Comparison of ENCODE assay signal across 1 cellular context in genomic region chr1:778451-779278, GRCh38.
TF ChIP-seq lines count a peak whose summit lies in the region.

No MANE protein-coding gene starts in this region.

TF ChIP-seq in GM12878, 131 proteins besides CTCF, POLR2A, EP300 and RAD21 (continued from another document):
- TF ChIP-seq, protein P1, sequence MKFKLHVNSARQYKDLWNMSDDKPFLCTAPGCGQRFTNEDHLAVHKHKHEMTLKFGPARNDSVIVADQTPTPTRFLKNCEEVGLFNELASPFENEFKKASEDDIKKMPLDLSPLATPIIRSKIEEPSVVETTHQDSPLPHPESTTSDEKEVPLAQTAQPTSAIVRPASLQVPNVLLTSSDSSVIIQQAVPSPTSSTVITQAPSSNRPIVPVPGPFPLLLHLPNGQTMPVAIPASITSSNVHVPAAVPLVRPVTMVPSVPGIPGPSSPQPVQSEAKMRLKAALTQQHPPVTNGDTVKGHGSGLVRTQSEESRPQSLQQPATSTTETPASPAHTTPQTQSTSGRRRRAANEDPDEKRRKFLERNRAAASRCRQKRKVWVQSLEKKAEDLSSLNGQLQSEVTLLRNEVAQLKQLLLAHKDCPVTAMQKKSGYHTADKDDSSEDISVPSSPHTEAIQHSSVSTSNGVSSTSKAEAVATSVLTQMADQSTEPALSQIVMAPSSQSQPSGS (IDR thresholded peaks at IDR 0.05; ENCODE audit: low read length) = peak; percentile 21; the same call in 1 of the 2 replicates
- TF ChIP-seq BHLHE40 (IDR thresholded peaks at IDR 0.05; ENCODE audit: borderline replicate concordance in 1 of 2, low read depth in 2 of 2, low read length in 1 of 2) (peak; percentile 34 to 77; a peak in 3 of 4 replicates), SIX5 (IDR thresholded peaks at IDR 0.05; ENCODE audit: low read depth, low read length, severe bottlenecking) (peak; percentile 58), PML (IDR thresholded peaks at IDR 0.05; ENCODE audit: low read length) (peak; percentile 70), YY1 (IDR thresholded peaks at IDR 0.05; ENCODE audit: low read depth, low read length) (peak; percentile 91), CHD2 (IDR thresholded peaks at IDR 0.05; ENCODE audit: borderline replicate concordance, low read depth, low read length) (peak; percentile 86), RB1 (IDR thresholded peaks at IDR 0.05; ENCODE audit: borderline replicate concordance) (peak; percentile 78; the same call in 1 of the 2 replicates), ELK1 (IDR thresholded peaks at IDR 0.05; ENCODE audit: low read depth, low read length) (0 out of 2 replicates have a peak, but pooled peaks have one; percentile 43), BRCA1 (IDR thresholded peaks at IDR 0.05; ENCODE audit: low read depth, low read length) (peak; percentile 83), TCF3 (IDR thresholded peaks at IDR 0.05; ENCODE audit: borderline replicate concordance, insufficient read depth, low read depth, low read length) (0 out of 2 replicates have a peak, but pooled peaks have one; percentile 27), MLLT1 (IDR thresholded peaks at IDR 0.05) (peak; percentile 39), SRF (IDR thresholded peaks at IDR 0.05; ENCODE audit: low read depth in 2 of 2, low read length in 2 of 2) (peak in 1 of 2 experiments; percentile 83; a peak in 2 of 4 replicates), KLF5 (IDR thresholded peaks at IDR 0.05; ENCODE audit: partially characterized antibody) (peak; percentile 82), TAF1 (IDR thresholded peaks at IDR 0.05; ENCODE audit: borderline replicate concordance, low read depth, low read length) (peak; percentile 62; the same call in 1 of the 2 replicates), BACH1 (IDR thresholded peaks at IDR 0.05; ENCODE audit: borderline replicate concordance) (peak; percentile 97), SMAD1 (IDR thresholded peaks at IDR 0.05; ENCODE audit: low read depth, partially characterized antibody) (peak; percentile 72), POU2F2 (IDR thresholded peaks at IDR 0.05; ENCODE audit: borderline replicate concordance, low read depth, low read length) (peak; percentile 42; the same call in 1 of the 3 replicates), NR2C1 (IDR thresholded peaks at IDR 0.05) (peak; percentile 58), CREM (IDR thresholded peaks at IDR 0.05; ENCODE audit: low read depth) (peak; percentile 100), SKIL (IDR thresholded peaks at IDR 0.05; ENCODE audit: low read depth, poor library complexity, severe bottlenecking) (peak; percentile 22), NR2F1 (conservative IDR thresholded peaks at IDR 0.05) (peak; percentile 11; the same call in 1 of the 2 replicates), RELA (IDR thresholded peaks at IDR 0.05; ENCODE audit: borderline replicate concordance, partially characterized antibody) (peak; percentile 100), STAT1 (conservative IDR thresholded peaks at IDR 0.05) (0 out of 2 replicates have a peak, but pooled peaks have one; percentile 42), MTA2 (IDR thresholded peaks at IDR 0.05; ENCODE audit: low read depth) (peak; percentile 9; the same call in 1 of the 2 replicates), NBN (IDR thresholded peaks at IDR 0.05) (peak; percentile 100), SP1 (IDR thresholded peaks at IDR 0.05; ENCODE audit: low read depth, low read length) (peak; percentile 92), IKZF1 (conservative IDR thresholded peaks at IDR 0.05) (peak; percentile 48)
- TF ChIP-seq, protein P2, sequence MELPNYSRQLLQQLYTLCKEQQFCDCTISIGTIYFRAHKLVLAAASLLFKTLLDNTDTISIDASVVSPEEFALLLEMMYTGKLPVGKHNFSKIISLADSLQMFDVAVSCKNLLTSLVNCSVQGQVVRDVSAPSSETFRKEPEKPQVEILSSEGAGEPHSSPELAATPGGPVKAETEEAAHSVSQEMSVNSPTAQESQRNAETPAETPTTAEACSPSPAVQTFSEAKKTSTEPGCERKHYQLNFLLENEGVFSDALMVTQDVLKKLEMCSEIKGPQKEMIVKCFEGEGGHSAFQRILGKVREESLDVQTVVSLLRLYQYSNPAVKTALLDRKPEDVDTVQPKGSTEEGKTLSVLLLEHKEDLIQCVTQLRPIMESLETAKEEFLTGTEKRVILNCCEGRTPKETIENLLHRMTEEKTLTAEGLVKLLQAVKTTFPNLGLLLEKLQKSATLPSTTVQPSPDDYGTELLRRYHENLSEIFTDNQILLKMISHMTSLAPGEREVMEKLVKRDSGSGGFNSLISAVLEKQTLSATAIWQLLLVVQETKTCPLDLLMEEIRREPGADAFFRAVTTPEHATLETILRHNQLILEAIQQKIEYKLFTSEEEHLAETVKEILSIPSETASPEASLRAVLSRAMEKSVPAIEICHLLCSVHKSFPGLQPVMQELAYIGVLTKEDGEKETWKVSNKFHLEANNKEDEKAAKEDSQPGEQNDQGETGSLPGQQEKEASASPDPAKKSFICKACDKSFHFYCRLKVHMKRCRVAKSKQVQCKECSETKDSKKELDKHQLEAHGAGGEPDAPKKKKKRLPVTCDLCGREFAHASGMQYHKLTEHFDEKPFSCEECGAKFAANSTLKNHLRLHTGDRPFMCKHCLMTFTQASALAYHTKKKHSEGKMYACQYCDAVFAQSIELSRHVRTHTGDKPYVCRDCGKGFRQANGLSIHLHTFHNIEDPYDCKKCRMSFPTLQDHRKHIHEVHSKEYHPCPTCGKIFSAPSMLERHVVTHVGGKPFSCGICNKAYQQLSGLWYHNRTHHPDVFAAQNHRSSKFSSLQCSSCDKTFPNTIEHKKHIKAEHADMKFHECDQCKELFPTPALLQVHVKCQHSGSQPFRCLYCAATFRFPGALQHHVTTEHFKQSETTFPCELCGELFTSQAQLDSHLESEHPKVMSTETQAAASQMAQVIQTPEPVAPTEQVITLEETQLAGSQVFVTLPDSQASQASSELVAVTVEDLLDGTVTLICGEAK (IDR thresholded peaks at IDR 0.05; ENCODE audit: borderline replicate concordance) = peak; percentile 24; the same call in 1 of the 2 replicates
- TF ChIP-seq, protein P3, sequence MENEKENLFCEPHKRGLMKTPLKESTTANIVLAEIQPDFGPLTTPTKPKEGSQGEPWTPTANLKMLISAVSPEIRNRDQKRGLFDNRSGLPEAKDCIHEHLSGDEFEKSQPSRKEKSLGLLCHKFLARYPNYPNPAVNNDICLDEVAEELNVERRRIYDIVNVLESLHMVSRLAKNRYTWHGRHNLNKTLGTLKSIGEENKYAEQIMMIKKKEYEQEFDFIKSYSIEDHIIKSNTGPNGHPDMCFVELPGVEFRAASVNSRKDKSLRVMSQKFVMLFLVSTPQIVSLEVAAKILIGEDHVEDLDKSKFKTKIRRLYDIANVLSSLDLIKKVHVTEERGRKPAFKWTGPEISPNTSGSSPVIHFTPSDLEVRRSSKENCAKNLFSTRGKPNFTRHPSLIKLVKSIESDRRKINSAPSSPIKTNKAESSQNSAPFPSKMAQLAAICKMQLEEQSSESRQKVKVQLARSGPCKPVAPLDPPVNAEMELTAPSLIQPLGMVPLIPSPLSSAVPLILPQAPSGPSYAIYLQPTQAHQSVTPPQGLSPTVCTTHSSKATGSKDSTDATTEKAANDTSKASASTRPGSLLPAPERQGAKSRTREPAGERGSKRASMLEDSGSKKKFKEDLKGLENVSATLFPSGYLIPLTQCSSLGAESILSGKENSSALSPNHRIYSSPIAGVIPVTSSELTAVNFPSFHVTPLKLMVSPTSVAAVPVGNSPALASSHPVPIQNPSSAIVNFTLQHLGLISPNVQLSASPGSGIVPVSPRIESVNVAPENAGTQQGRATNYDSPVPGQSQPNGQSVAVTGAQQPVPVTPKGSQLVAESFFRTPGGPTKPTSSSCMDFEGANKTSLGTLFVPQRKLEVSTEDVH (IDR thresholded peaks at IDR 0.05; ENCODE audit: low read depth, partially characterized antibody) = peak; percentile 93
- TF ChIP-seq, protein P4, sequence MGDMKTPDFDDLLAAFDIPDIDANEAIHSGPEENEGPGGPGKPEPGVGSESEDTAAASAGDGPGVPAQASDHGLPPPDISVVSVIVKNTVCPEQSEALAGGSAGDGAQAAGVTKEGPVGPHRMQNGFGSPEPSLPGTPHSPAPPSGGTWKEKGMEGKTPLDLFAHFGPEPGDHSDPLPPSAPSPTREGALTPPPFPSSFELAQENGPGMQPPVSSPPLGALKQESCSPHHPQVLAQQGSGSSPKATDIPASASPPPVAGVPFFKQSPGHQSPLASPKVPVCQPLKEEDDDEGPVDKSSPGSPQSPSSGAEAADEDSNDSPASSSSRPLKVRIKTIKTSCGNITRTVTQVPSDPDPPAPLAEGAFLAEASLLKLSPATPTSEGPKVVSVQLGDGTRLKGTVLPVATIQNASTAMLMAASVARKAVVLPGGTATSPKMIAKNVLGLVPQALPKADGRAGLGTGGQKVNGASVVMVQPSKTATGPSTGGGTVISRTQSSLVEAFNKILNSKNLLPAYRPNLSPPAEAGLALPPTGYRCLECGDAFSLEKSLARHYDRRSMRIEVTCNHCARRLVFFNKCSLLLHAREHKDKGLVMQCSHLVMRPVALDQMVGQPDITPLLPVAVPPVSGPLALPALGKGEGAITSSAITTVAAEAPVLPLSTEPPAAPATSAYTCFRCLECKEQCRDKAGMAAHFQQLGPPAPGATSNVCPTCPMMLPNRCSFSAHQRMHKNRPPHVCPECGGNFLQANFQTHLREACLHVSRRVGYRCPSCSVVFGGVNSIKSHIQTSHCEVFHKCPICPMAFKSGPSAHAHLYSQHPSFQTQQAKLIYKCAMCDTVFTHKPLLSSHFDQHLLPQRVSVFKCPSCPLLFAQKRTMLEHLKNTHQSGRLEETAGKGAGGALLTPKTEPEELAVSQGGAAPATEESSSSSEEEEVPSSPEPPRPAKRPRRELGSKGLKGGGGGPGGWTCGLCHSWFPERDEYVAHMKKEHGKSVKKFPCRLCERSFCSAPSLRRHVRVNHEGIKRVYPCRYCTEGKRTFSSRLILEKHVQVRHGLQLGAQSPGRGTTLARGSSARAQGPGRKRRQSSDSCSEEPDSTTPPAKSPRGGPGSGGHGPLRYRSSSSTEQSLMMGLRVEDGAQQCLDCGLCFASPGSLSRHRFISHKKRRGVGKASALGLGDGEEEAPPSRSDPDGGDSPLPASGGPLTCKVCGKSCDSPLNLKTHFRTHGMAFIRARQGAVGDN (IDR thresholded peaks at IDR 0.05) = 0 out of 2 replicates have a peak, but pooled peaks have one; percentile 36
- TF ChIP-seq, protein P5, sequence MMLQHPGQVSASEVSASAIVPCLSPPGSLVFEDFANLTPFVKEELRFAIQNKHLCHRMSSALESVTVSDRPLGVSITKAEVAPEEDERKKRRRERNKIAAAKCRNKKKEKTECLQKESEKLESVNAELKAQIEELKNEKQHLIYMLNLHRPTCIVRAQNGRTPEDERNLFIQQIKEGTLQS (IDR thresholded peaks at IDR 0.05; ENCODE audit: borderline replicate concordance, extremely low read depth, low read depth, low read length) = peak; percentile 86; the same call in 1 of the 2 replicates
- TF ChIP-seq, protein P6, sequence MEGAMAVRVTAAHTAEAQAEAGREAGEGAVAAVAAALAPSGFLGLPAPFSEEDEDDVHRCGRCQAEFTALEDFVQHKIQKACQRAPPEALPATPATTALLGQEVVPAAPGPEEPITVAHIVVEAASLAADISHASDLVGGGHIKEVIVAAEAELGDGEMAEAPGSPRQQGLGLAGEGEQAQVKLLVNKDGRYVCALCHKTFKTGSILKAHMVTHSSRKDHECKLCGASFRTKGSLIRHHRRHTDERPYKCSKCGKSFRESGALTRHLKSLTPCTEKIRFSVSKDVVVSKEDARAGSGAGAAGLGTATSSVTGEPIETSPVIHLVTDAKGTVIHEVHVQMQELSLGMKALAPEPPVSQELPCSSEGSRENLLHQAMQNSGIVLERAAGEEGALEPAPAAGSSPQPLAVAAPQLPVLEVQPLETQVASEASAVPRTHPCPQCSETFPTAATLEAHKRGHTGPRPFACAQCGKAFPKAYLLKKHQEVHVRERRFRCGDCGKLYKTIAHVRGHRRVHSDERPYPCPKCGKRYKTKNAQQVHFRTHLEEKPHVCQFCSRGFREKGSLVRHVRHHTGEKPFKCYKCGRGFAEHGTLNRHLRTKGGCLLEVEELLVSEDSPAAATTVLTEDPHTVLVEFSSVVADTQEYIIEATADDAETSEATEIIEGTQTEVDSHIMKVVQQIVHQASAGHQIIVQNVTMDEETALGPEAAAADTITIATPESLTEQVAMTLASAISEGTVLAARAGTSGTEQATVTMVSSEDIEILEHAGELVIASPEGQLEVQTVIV (IDR thresholded peaks at IDR 0.05; ENCODE audit: borderline replicate concordance, partially characterized antibody) = peak; percentile 95
